Comparison of ENCODE assay signal across 31 cellular contexts in genomic region chr5:1243487-1244152, GRCh38. TPM values are rescaled to one million over a fixed set of nuclear protein-coding genes. Genes with fewer than 3 reads are reported as not detected.
"Had no signal": no experiment of that assay in that cellular context is flagged by ENCODE, and none has a peak within 500 bp of the region (broad histone marks: within the 10 kb centered on the region; RNA-seq: fewer than 3 reads in every experiment).

No MANE protein-coding gene starts in this region.

- H3K9me3 Mint-ChIP-seq: activated CD4-positive, alpha-beta memory T cell treated with anti-CD3 and anti-CD28 coated beads, Interleukin-2, amount 10 ng/mL, durations not matched to agents 7 days and 5 days; activated CD4-positive, alpha-beta T cell treated with anti-CD3 and anti-CD28 coated beads, Interleukin-2, amount 10 ng/mL, durations not matched to agents 7 days and 5 days; activated naive CD4-positive, alpha-beta T cell treated with anti-CD3 and anti-CD28 coated beads, Interleukin-2, amount 50 U/mL, for 24 hours; activated naive CD8-positive, alpha-beta T cell treated with anti-CD3 and anti-CD28 coated beads, Interleukin-2, amount 50 U/mL, for 24 hours; activated T-cell treated with anti-CD3 and anti-CD28 coated beads, Interleukin-2, amount 50 U/mL, for 4 hours; activated T-helper 17 cell treated with anti-CD3 and anti-CD28 coated beads, Interleukin-2, amount 50 U/mL, for 72 hours; nephron; stimulated activated naive B cell treated with anti-CD40 and anti-IgM and Interleukin-4, amounts not matched to agents 10 μg/mL and 1 μg/mL and 100 μg/mL, for 72 hours; T-helper 1 cell treated with Interleukin-12 subunit alpha and Interleukin-12 subunit beta and Interleukin-4 antibody, amounts not matched to agents 30 μg/mL and 1 μg/mL, for 36 hours had no signal

- H3K36me3 ChIP-seq: breast epithelium, esophagus muscularis mucosa, heart right ventricle, sigmoid colon, stomach, tibial nerve had no signal

- H3K27ac ChIP-seq: breast epithelium, esophagus muscularis mucosa, foreskin keratinocyte, heart right ventricle, parathyroid adenoma, psoas muscle, sigmoid colon, stomach, tibial nerve had no signal

- H3K36me3 Mint-ChIP-seq: activated naive CD4-positive, alpha-beta T cell treated with anti-CD3 and anti-CD28 coated beads, Interleukin-2, amount 50 U/mL, for 24 hours; stimulated activated naive B cell treated with anti-CD40 and anti-IgM and Interleukin-4, amounts not matched to agents 10 μg/mL and 1 μg/mL and 100 μg/mL, for 72 hours had no signal

- H3K4me3 Mint-ChIP-seq: activated CD4-positive, alpha-beta memory T cell treated with anti-CD3 and anti-CD28 coated beads, Interleukin-2, amount 10 ng/mL, durations not matched to agents 7 days and 5 days; activated CD4-positive, alpha-beta T cell treated with anti-CD3 and anti-CD28 coated beads, Interleukin-2, amount 10 ng/mL, durations not matched to agents 7 days and 5 days; activated naive CD4-positive, alpha-beta T cell treated with anti-CD3 and anti-CD28 coated beads, Interleukin-2, amount 50 U/mL, for 24 hours; activated naive CD8-positive, alpha-beta T cell treated with anti-CD3 and anti-CD28 coated beads, Interleukin-2, amount 50 U/mL, for 24 hours; activated T-cell treated with anti-CD3 and anti-CD28 coated beads, Interleukin-2, amount 50 U/mL, for 4 hours; activated T-helper 17 cell treated with anti-CD3 and anti-CD28 coated beads, Interleukin-2, amount 50 U/mL, for 72 hours; nephron; stimulated activated naive B cell treated with anti-CD40 and anti-IgM and Interleukin-4, amounts not matched to agents 10 μg/mL and 1 μg/mL and 100 μg/mL, for 72 hours; T-helper 1 cell treated with Interleukin-12 subunit alpha and Interleukin-12 subunit beta and Interleukin-4 antibody, amounts not matched to agents 30 μg/mL and 1 μg/mL, for 36 hours had no signal

- H3K4me1 ChIP-seq: breast epithelium, foreskin keratinocyte, heart right ventricle, parathyroid adenoma, psoas muscle, sigmoid colon, tibial nerve had no signal

- H3K27me3 Mint-ChIP-seq: activated T-helper 17 cell treated with anti-CD3 and anti-CD28 coated beads, Interleukin-2, amount 50 U/mL, for 72 hours had no signal

- H3K4me3 ChIP-seq: breast epithelium, esophagus muscularis mucosa, heart right ventricle, psoas muscle, sigmoid colon, stomach, tibial nerve had no signal

- DNase-seq: activated CD4-positive, alpha-beta memory T cell treated with anti-CD3 and anti-CD28 coated beads, Interleukin-2, amount 10 ng/mL, durations not matched to agents 7 days and 5 days; activated CD4-positive, alpha-beta T cell treated with anti-CD3 and anti-CD28 coated beads for 1 hour; activated CD4-positive, alpha-beta T cell treated with anti-CD3 and anti-CD28 coated beads, Interleukin-2, amount 10 ng/mL, durations not matched to agents 7 days and 5 days; activated naive CD8-positive, alpha-beta T cell treated with anti-CD3 and anti-CD28 coated beads, Interleukin-2, amount 50 U/mL, for 24 hours; activated T-cell treated with anti-CD3 and anti-CD28 coated beads, Interleukin-2, amount 50 U/mL, for 4 hours; amygdala; central memory CD4-positive, alpha-beta T cell; foreskin keratinocyte; heart right ventricle; islet precursor cell; left ventricle myocardium superior; occipital lobe; psoas muscle; sigmoid colon; small intestine; stimulated activated CD4-positive, alpha-beta T cell treated with anti-CD3 and anti-CD28 coated beads, Interleukin-4, amount 100 ng/mL, for 4 hours; stimulated activated CD8-positive, alpha-beta memory T cell treated with anti-CD3 and anti-CD28 coated beads, Interleukin-4, amount 100 ng/mL, for 48 hours; stimulated activated naive B cell treated with anti-CD40 and anti-IgM and Interleukin-4, amounts not matched to agents 10 μg/mL and 1 μg/mL and 100 μg/mL, for 72 hours; stomach; T1000 had no signal

- H3K27me3 ChIP-seq: foreskin keratinocyte had no signal

- H3K27ac Mint-ChIP-seq: activated CD4-positive, alpha-beta memory T cell treated with anti-CD3 and anti-CD28 coated beads, Interleukin-2, amount 10 ng/mL, durations not matched to agents 7 days and 5 days; activated CD4-positive, alpha-beta T cell treated with anti-CD3 and anti-CD28 coated beads, Interleukin-2, amount 10 ng/mL, durations not matched to agents 7 days and 5 days; activated naive CD4-positive, alpha-beta T cell treated with anti-CD3 and anti-CD28 coated beads, Interleukin-2, amount 50 U/mL, for 24 hours; activated naive CD8-positive, alpha-beta T cell treated with anti-CD3 and anti-CD28 coated beads, Interleukin-2, amount 50 U/mL, for 24 hours; activated T-helper 17 cell treated with anti-CD3 and anti-CD28 coated beads, Interleukin-2, amount 50 U/mL, for 72 hours; nephron; stimulated activated naive B cell treated with anti-CD40 and anti-IgM and Interleukin-4, amounts not matched to agents 10 μg/mL and 1 μg/mL and 100 μg/mL, for 72 hours; T-helper 1 cell treated with Interleukin-12 subunit alpha and Interleukin-12 subunit beta and Interleukin-4 antibody, amounts not matched to agents 30 μg/mL and 1 μg/mL, for 36 hours had no signal

- H3K9ac ChIP-seq: parathyroid adenoma had no signal

- ATAC-seq: activated naive CD8-positive, alpha-beta T cell treated with anti-CD3 and anti-CD28 coated beads, Interleukin-2, amount 50 U/mL, for 24 hours; activated T-cell treated with anti-CD3 and anti-CD28 coated beads, Interleukin-2, amount 50 U/mL, for 4 hours; activated T-helper 17 cell treated with anti-CD3 and anti-CD28 coated beads, Interleukin-2, amount 50 U/mL, for 72 hours; foreskin keratinocyte; left ventricle myocardium superior; psoas muscle; stimulated activated naive B cell treated with anti-CD40 and anti-IgM and Interleukin-4, amounts not matched to agents 10 μg/mL and 1 μg/mL and 100 μg/mL, for 72 hours had no signal

- H3K4me1 Mint-ChIP-seq: activated CD4-positive, alpha-beta memory T cell treated with anti-CD3 and anti-CD28 coated beads, Interleukin-2, amount 10 ng/mL, durations not matched to agents 7 days and 5 days; activated CD4-positive, alpha-beta T cell treated with anti-CD3 and anti-CD28 coated beads, Interleukin-2, amount 10 ng/mL, durations not matched to agents 7 days and 5 days; activated naive CD4-positive, alpha-beta T cell treated with anti-CD3 and anti-CD28 coated beads, Interleukin-2, amount 50 U/mL, for 24 hours; activated naive CD8-positive, alpha-beta T cell treated with anti-CD3 and anti-CD28 coated beads, Interleukin-2, amount 50 U/mL, for 24 hours; activated T-helper 17 cell treated with anti-CD3 and anti-CD28 coated beads, Interleukin-2, amount 50 U/mL, for 72 hours; nephron had no signal

- H3K9me3 ChIP-seq: breast epithelium, esophagus muscularis mucosa, heart right ventricle, psoas muscle, sigmoid colon, stomach, tibial nerve had no signal

RNA-seq across cellular contexts. Expression of gene SLC6A18, which starts 18.4 kb away (rescaled TPM):
- total RNA-seq: activated CD4-positive, alpha-beta memory T cell treated with anti-CD3 and anti-CD28 coated beads, Interleukin-2, amount 10 ng/mL, durations not matched to agents 7 days and 5 days; activated CD4-positive, alpha-beta T cell treated with anti-CD3 and anti-CD28 coated beads, Interleukin-2, amount 10 ng/mL, durations not matched to agents 7 days and 5 days; activated T-cell treated with anti-CD3 and anti-CD28 coated beads, Interleukin-2, amount 50 U/mL, for 4 hours; activated T-helper 17 cell treated with anti-CD3 and anti-CD28 coated beads, Interleukin-2, amount 50 U/mL, for 72 hours; breast epithelium; esophagus muscularis mucosa; foreskin keratinocyte; heart right ventricle; left ventricle myocardium superior; lung microvascular endothelial cell; mucosa of gallbladder; occipital lobe; psoas muscle; sigmoid colon; stomach; tibial nerve; ureter had no signal
- polyA plus RNA-seq: foreskin keratinocyte, heart right ventricle, psoas muscle, stomach had no signal

RNA-seq across cellular contexts. Expression of gene SLC6A19, which starts 42.2 kb away (rescaled TPM):
- total RNA-seq: activated CD4-positive, alpha-beta memory T cell treated with anti-CD3 and anti-CD28 coated beads, Interleukin-2, amount 10 ng/mL, durations not matched to agents 7 days and 5 days; activated CD4-positive, alpha-beta T cell treated with anti-CD3 and anti-CD28 coated beads, Interleukin-2, amount 10 ng/mL, durations not matched to agents 7 days and 5 days; activated T-helper 17 cell treated with anti-CD3 and anti-CD28 coated beads, Interleukin-2, amount 50 U/mL, for 72 hours; breast epithelium; esophagus muscularis mucosa; foreskin keratinocyte; left ventricle myocardium superior; lung microvascular endothelial cell; occipital lobe; psoas muscle; sigmoid colon; ureter had no signal
- polyA plus RNA-seq: foreskin keratinocyte, heart right ventricle had no signal

RNA-seq across cellular contexts. Expression of gene TERT, which starts 51.2 kb away (rescaled TPM):
- total RNA-seq: esophagus muscularis mucosa, heart right ventricle, left ventricle myocardium superior, lung microvascular endothelial cell, mucosa of gallbladder, occipital lobe, psoas muscle, sigmoid colon, tibial nerve, ureter had no signal
- polyA plus RNA-seq: foreskin keratinocyte, heart right ventricle, psoas muscle had no signal
